29 cellular contexts compared by ENCODE assay signal in the genomic region with DNA sequence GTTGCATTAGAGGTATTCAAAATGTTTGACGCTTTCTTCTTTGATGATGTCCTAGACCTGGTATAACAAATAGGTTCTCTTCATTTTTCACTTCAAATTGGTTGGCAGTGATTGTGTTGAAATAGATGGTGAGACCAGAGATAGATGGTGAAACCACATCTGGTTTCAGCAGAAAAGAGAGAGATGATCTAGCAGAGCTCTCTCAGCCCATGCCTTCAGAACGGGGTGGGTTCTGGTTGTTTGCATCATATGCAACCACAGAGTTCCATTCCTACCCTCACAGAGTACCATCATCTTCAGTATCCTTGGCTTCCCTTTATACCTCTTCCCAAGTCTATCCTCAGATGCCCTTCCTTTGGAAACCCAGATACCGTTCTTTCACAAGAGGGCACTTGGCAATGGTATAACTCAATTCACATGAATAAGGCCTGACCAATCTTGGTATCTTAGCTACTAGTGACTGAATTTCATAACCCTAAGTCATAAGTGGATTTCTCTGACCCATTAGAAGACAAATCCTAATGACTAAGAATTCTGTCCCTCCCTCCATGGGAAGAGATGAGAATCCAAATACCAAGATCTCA.
"Had no signal": no experiment of that assay in that cellular context is flagged by ENCODE, and none has a peak within 500 bp of the region (broad histone marks: within the 10 kb centered on the region; RNA-seq: fewer than 3 reads in every experiment).

No MANE protein-coding gene starts in this region.

- DNase-seq: activated CD4-positive, alpha-beta memory T cell treated with anti-CD3 and anti-CD28 coated beads for 36 hours; activated CD4-positive, alpha-beta T cell treated with anti-CD3 and anti-CD28 coated beads for 36 hours; activated CD4-positive, alpha-beta T cell treated with anti-CD3 and anti-CD28 coated beads, Interleukin-2, amount 10 ng/mL, durations not matched to agents 7 days and 5 days; activated CD8-positive, alpha-beta memory T cell treated with anti-CD3 and anti-CD28 coated beads, Interleukin-2, amount 50 U/mL, for 4 hours; activated effector memory CD4-positive, alpha-beta T cell treated with anti-CD3 and anti-CD28 coated beads, Interleukin-2, amount 50 U/mL, for 16 hours; activated naive CD4-positive, alpha-beta T cell; activated naive CD8-positive, alpha-beta T cell treated with anti-CD3 and anti-CD28 coated beads, Interleukin-2, amount 10 ng/mL, durations not matched to agents 7 days and 5 days; activated T-cell treated with anti-CD3 and anti-CD28 coated beads for 4 hours; activated T-cell treated with anti-CD3 and anti-CD28 coated beads, Interleukin-2, amount 50 U/mL, for 48 hours; body of pancreas; NCI-H1092 treated with DMSO at 0.1 percent for 48 hours; NCI-H1417; NCI-H146; NCI-H187; NCI-H2029 treated with DMSO at 0.1 percent for 48 hours; NCI-H2107; NCI-H2171; NCI-H510A; NCI-H526; NCI-H748 treated with DMSO at 0.1 percent for 48 hours; PC-9; Right ventricle myocardium superior; SW 1271; T-helper 1 cell; T-helper 9 cell had no signal

- H3K27me3 Mint-ChIP-seq: activated CD4-positive, alpha-beta memory T cell treated with anti-CD3 and anti-CD28 coated beads for 36 hours; activated CD4-positive, alpha-beta T cell treated with anti-CD3 and anti-CD28 coated beads for 36 hours; activated CD4-positive, alpha-beta T cell treated with anti-CD3 and anti-CD28 coated beads, Interleukin-2, amount 10 ng/mL, durations not matched to agents 7 days and 5 days; activated naive CD4-positive, alpha-beta T cell treated with anti-CD3 and anti-CD28 coated beads, Interleukin-2, amount 50 U/mL, for 24 hours; activated naive CD8-positive, alpha-beta T cell treated with anti-CD3 and anti-CD28 coated beads, Interleukin-2, amount 10 ng/mL, durations not matched to agents 7 days and 5 days; activated T-helper 17 cell treated with anti-CD3 and anti-CD28 coated beads, Interleukin-2, amount 50 U/mL, for 72 hours had no signal

- H3K27me3 ChIP-seq: body of pancreas, breast epithelium had no signal

- H3K4me3 Mint-ChIP-seq: activated CD4-positive, alpha-beta memory T cell treated with anti-CD3 and anti-CD28 coated beads for 36 hours; activated CD4-positive, alpha-beta T cell treated with anti-CD3 and anti-CD28 coated beads for 36 hours; activated CD4-positive, alpha-beta T cell treated with anti-CD3 and anti-CD28 coated beads, Interleukin-2, amount 10 ng/mL, durations not matched to agents 7 days and 5 days; activated naive CD4-positive, alpha-beta T cell treated with anti-CD3 and anti-CD28 coated beads, Interleukin-2, amount 50 U/mL, for 24 hours; activated naive CD8-positive, alpha-beta T cell treated with anti-CD3 and anti-CD28 coated beads, Interleukin-2, amount 10 ng/mL, durations not matched to agents 7 days and 5 days; activated T-helper 17 cell treated with anti-CD3 and anti-CD28 coated beads, Interleukin-2, amount 50 U/mL, for 72 hours had no signal

- H3K4me1 ChIP-seq: body of pancreas, breast epithelium had no signal

- H3K4me1 Mint-ChIP-seq: activated CD4-positive, alpha-beta T cell treated with anti-CD3 and anti-CD28 coated beads for 36 hours; activated CD4-positive, alpha-beta T cell treated with anti-CD3 and anti-CD28 coated beads, Interleukin-2, amount 10 ng/mL, durations not matched to agents 7 days and 5 days; activated naive CD4-positive, alpha-beta T cell treated with anti-CD3 and anti-CD28 coated beads, Interleukin-2, amount 50 U/mL, for 24 hours; activated naive CD8-positive, alpha-beta T cell treated with anti-CD3 and anti-CD28 coated beads, Interleukin-2, amount 10 ng/mL, durations not matched to agents 7 days and 5 days had no signal

- H3K4me3 ChIP-seq: body of pancreas, breast epithelium, PC-9 had no signal

- H3K27ac ChIP-seq: body of pancreas, breast epithelium, PC-9 had no signal

- H3K36me3 Mint-ChIP-seq: activated naive CD8-positive, alpha-beta T cell treated with anti-CD3 and anti-CD28 coated beads, Interleukin-2, amount 10 ng/mL, durations not matched to agents 7 days and 5 days had no signal

- H3K36me3 ChIP-seq: breast epithelium had no signal

- H3K4me2 ChIP-seq: PC-9 had no signal

- H3K27ac Mint-ChIP-seq: activated CD4-positive, alpha-beta memory T cell treated with anti-CD3 and anti-CD28 coated beads for 36 hours; activated CD4-positive, alpha-beta T cell treated with anti-CD3 and anti-CD28 coated beads for 36 hours; activated CD4-positive, alpha-beta T cell treated with anti-CD3 and anti-CD28 coated beads, Interleukin-2, amount 10 ng/mL, durations not matched to agents 7 days and 5 days; activated naive CD4-positive, alpha-beta T cell treated with anti-CD3 and anti-CD28 coated beads, Interleukin-2, amount 50 U/mL, for 24 hours; activated naive CD8-positive, alpha-beta T cell treated with anti-CD3 and anti-CD28 coated beads, Interleukin-2, amount 10 ng/mL, durations not matched to agents 7 days and 5 days; activated T-helper 17 cell treated with anti-CD3 and anti-CD28 coated beads, Interleukin-2, amount 50 U/mL, for 72 hours had no signal

- H3K9me3 ChIP-seq: body of pancreas, breast epithelium had no signal

- ATAC-seq: activated CD4-positive, alpha-beta T cell treated with anti-CD3 and anti-CD28 coated beads for 36 hours; activated CD4-positive, CD25-positive, alpha-beta regulatory T cell treated with anti-CD3 and anti-CD28 coated beads, Interleukin-2, amount 50 U/mL, for 24 hours; activated T-helper 17 cell treated with anti-CD3 and anti-CD28 coated beads, Interleukin-2, amount 50 U/mL, for 72 hours; body of pancreas had no signal

- H3K9me3 Mint-ChIP-seq: activated CD4-positive, alpha-beta memory T cell treated with anti-CD3 and anti-CD28 coated beads for 36 hours; activated CD4-positive, alpha-beta T cell treated with anti-CD3 and anti-CD28 coated beads, Interleukin-2, amount 10 ng/mL, durations not matched to agents 7 days and 5 days; activated naive CD4-positive, alpha-beta T cell treated with anti-CD3 and anti-CD28 coated beads, Interleukin-2, amount 50 U/mL, for 24 hours; activated naive CD8-positive, alpha-beta T cell treated with anti-CD3 and anti-CD28 coated beads, Interleukin-2, amount 10 ng/mL, durations not matched to agents 7 days and 5 days; activated T-helper 17 cell treated with anti-CD3 and anti-CD28 coated beads, Interleukin-2, amount 50 U/mL, for 72 hours had no signal

- H2AFZ ChIP-seq: PC-9 had no signal
